ENCODE assay signal across 27 cellular contexts in the genomic region with DNA sequence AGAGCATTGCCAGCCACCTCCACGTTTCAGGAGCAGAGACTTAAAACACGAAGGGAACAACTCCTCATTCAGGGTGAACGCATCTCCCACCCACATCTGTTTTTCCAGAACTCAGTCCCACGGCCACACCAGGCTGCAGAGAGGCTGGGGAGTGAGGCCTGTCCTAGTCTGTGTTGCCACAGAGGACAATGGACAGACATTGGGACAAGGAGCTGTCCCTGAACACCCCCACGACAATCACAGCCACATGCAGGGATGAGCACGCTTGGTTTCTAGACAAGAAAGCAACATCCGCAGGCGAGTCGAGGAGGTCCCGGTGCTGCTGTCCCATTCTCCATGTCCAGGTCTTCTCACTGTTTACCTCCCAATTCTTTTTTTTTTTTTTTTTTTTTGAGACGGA.
"Had no signal": no experiment of that assay in that cellular context is flagged by ENCODE, and none has a peak within 500 bp of the region (broad histone marks: within the 10 kb centered on the region; RNA-seq: fewer than 3 reads in every experiment).

No MANE protein-coding gene starts in this region.

- H3K27ac Mint-ChIP-seq: activated CD4-positive, alpha-beta memory T cell treated with anti-CD3 and anti-CD28 coated beads for 36 hours; activated CD4-positive, alpha-beta T cell treated with anti-CD3 and anti-CD28 coated beads, Interleukin-2, amount 10 ng/mL, durations not matched to agents 7 days and 5 days; activated naive CD4-positive, alpha-beta T cell treated with anti-CD3 and anti-CD28 coated beads, Interleukin-2, amount 10 ng/mL, durations not matched to agents 7 days and 5 days; activated naive CD8-positive, alpha-beta T cell treated with anti-CD3 and anti-CD28 coated beads for 36 hours; activated T-helper 1 cell treated with anti-CD3 and anti-CD28 coated beads, Interleukin-12 subunit alpha, Interleukin-12 subunit beta, Interleukin-2, Interleukin-4 antibody, amounts not matched to agents 30 ng/mL and 10 ng/mL and 1 ng/mL, durations not matched to agents 14 hours and 24 hours and 36 hours; WTC11 had no signal

- H3K4me1 ChIP-seq: SJSA1 had no signal

- H3K27me3 ChIP-seq: brain microvascular endothelial cell, cardiac muscle cell, SJSA1 had no signal

- H3K27me3 Mint-ChIP-seq: activated CD4-positive, alpha-beta memory T cell treated with anti-CD3 and anti-CD28 coated beads for 36 hours; activated CD4-positive, alpha-beta T cell treated with anti-CD3 and anti-CD28 coated beads, Interleukin-2, amount 10 ng/mL, durations not matched to agents 7 days and 5 days; activated naive CD4-positive, alpha-beta T cell treated with anti-CD3 and anti-CD28 coated beads, Interleukin-2, amount 10 ng/mL, durations not matched to agents 7 days and 5 days; activated naive CD8-positive, alpha-beta T cell treated with anti-CD3 and anti-CD28 coated beads for 36 hours; T-helper 17 cell had no signal

- DNase-seq: activated CD4-positive, alpha-beta memory T cell treated with anti-CD3 and anti-CD28 coated beads for 36 hours; activated CD4-positive, alpha-beta T cell treated with anti-CD3 and anti-CD28 coated beads for 1 hour; activated CD4-positive, alpha-beta T cell treated with anti-CD3 and anti-CD28 coated beads, Interleukin-2, amount 10 ng/mL, durations not matched to agents 7 days and 5 days; activated CD8-positive, alpha-beta memory T cell treated with anti-CD3 and anti-CD28 coated beads, Interleukin-2, amount 50 U/mL, for 4 hours; activated gamma-delta T cell treated with Interleukin-2 at 50 U/mL for 16 hours; activated naive CD4-positive, alpha-beta T cell treated with anti-CD3 and anti-CD28 coated beads, Interleukin-2, amount 10 ng/mL, durations not matched to agents 7 days and 5 days; activated naive CD8-positive, alpha-beta T cell treated with anti-CD3 and anti-CD28 coated beads for 36 hours; brain microvascular endothelial cell; Karpas-422; MM.1S; NCI-H1105 treated with DMSO at 0.1 percent for 48 hours; NCI-H1436 treated with DMSO at 0.1 percent for 48 hours; NCI-H187 treated with DMSO at 0.1 percent for 48 hours; NCI-H2081 treated with DMSO at 0.1 percent for 48 hours; NCI-H446; NCI-H524; PC-3; SHP77; SW 1271; T-helper 17 cell; T-helper 9 cell had no signal

- ATAC-seq: K562, PC-3, SK-N-SH treated with all-trans-retinoic acid at 6 μM for 48 hours, T-helper 17 cell, WTC11 had no signal

- H3K4me1 Mint-ChIP-seq: activated CD4-positive, alpha-beta T cell treated with anti-CD3 and anti-CD28 coated beads, Interleukin-2, amount 10 ng/mL, durations not matched to agents 7 days and 5 days had no signal

- H3K4me3 Mint-ChIP-seq: activated CD4-positive, alpha-beta memory T cell treated with anti-CD3 and anti-CD28 coated beads for 36 hours; activated CD4-positive, alpha-beta T cell treated with anti-CD3 and anti-CD28 coated beads, Interleukin-2, amount 10 ng/mL, durations not matched to agents 7 days and 5 days; activated naive CD4-positive, alpha-beta T cell treated with anti-CD3 and anti-CD28 coated beads, Interleukin-2, amount 10 ng/mL, durations not matched to agents 7 days and 5 days; activated naive CD8-positive, alpha-beta T cell treated with anti-CD3 and anti-CD28 coated beads for 36 hours; activated T-helper 1 cell treated with anti-CD3 and anti-CD28 coated beads, Interleukin-12 subunit alpha, Interleukin-12 subunit beta, Interleukin-2, Interleukin-4 antibody, amounts not matched to agents 30 ng/mL and 10 ng/mL and 1 ng/mL, durations not matched to agents 14 hours and 24 hours and 36 hours; T-helper 17 cell; WTC11 had no signal

- H3K9me3 ChIP-seq: SJSA1 had no signal

- H3K36me3 ChIP-seq: brain microvascular endothelial cell, cardiac muscle cell, SJSA1 had no signal

- H3K9me3 Mint-ChIP-seq: activated CD4-positive, alpha-beta memory T cell treated with anti-CD3 and anti-CD28 coated beads for 36 hours; activated naive CD4-positive, alpha-beta T cell treated with anti-CD3 and anti-CD28 coated beads, Interleukin-2, amount 10 ng/mL, durations not matched to agents 7 days and 5 days; activated naive CD8-positive, alpha-beta T cell treated with anti-CD3 and anti-CD28 coated beads for 36 hours; activated T-helper 1 cell treated with anti-CD3 and anti-CD28 coated beads, Interleukin-12 subunit alpha, Interleukin-12 subunit beta, Interleukin-2, Interleukin-4 antibody, amounts not matched to agents 30 ng/mL and 10 ng/mL and 1 ng/mL, durations not matched to agents 14 hours and 24 hours and 36 hours had no signal

- H3K4me3 ChIP-seq: cardiac muscle cell, K562, SJSA1 had no signal

- H3K27ac ChIP-seq: brain microvascular endothelial cell, cardiac muscle cell, SJSA1 had no signal
